8 cellular contexts compared by ENCODE assay signal in the genomic region with DNA sequence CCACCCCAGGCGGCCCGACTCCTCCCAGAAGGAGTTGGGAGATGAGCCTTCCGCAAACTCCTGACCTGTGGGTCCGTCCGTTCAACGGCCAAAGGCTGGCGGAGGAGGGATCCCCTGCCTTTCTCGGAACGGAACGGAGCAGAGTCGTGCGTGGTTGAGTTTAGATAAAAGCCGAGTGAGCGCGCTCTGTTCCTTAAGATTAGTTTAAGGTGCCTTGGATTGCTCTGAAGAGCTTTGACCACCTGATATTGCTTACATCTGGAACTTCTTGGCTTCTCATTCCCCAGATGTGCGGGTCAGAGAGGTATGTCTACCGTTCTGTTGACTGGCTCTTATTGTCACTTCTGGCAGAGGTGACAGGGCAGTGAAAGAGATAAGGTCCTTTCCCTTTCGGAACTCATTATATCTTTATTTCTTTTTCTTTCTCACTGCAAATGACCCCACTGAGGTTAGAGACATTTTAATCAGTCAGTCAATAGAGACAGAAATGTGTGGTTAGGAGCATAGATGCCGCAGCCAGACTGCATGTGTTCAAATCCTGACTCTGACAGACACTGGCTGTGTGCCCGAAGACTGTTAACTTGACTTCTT. TPM values are rescaled to one million over a fixed set of nuclear protein-coding genes. Genes with fewer than 3 reads are reported as not detected.
DNase-seq lines count a peak whose midpoint lies in the region; ATAC-seq and TF ChIP-seq lines count a peak whose summit lies in the region.

A gene with protein sequence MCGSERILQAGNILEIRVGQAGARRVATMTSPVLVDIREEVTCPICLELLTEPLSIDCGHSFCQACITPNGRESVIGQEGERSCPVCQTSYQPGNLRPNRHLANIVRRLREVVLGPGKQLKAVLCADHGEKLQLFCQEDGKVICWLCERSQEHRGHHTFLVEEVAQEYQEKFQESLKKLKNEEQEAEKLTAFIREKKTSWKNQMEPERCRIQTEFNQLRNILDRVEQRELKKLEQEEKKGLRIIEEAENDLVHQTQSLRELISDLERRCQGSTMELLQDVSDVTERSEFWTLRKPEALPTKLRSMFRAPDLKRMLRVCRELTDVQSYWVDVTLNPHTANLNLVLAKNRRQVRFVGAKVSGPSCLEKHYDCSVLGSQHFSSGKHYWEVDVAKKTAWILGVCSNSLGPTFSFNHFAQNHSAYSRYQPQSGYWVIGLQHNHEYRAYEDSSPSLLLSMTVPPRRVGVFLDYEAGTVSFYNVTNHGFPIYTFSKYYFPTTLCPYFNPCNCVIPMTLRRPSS (plus strand): TSS at position 27 of the 591 bp plus-strand sequence. CDS start 261 bp downstream, at position 288.

- intact Hi-C loops in Caco-2 (cut with micrococcal nuclease; ENCODE audit: unreplicated experiment) = no loop called here
- intact Hi-C loops in lower lobe of right lung (cut with DNase I) = no loop called here

- no TSS peak for BruUV-seq in Caco-2 (replicated peaks; lab: Mats Ljungman, UMichigan)

- H3K9me3 ChIP-seq in Caco-2 (no peaks in the 10 kb centered on the region), duodenal mucosa (ENCODE audit: control insufficient read depth in 1 of 2, low read length in 2 of 2) (no peaks in the 10 kb centered on the region), lower lobe of right lung (no peaks in the 10 kb centered on the region), thymus (ENCODE audit: control insufficient read depth) (no peaks in the 10 kb centered on the region)

- peak within 1 kb of the TSS; percentile 36 to 55 for H3K9ac ChIP-seq in duodenal mucosa (ENCODE audit: low read depth in 1 of 2, low read length in 2 of 2)

- CTCF ChIA-PET in Caco-2 (lab: Charles Lee) = no interaction called here

- peak; percentile 34 to 49 for DNase-seq in Caco-2
- peak; percentile 7 for DNase-seq in NOMO-1 treated with DMSO at 0.1 percent for 48 hours (lab: John Stamatoyannopoulos, UW; ENCODE audit: unreplicated experiment)
- peak; percentile 75 for DNase-seq in lower lobe of right lung
- DNase-seq in middle frontal gyrus (ENCODE audit: extremely low spot score, low spot score) = no peak
- no peak for DNase-seq in SIG-M5 treated with dmso at 0.1 percent for 504 hours (lab: John Stamatoyannopoulos, UW; ENCODE audit: unreplicated experiment)

- no peaks in the 10 kb centered on the region for H3K36me3 Mint-ChIP-seq in Caco-2 (ENCODE audit: insufficient read depth, unreplicated experiment)

- H3K27me3 Mint-ChIP-seq in Caco-2 (ENCODE audit: insufficient read depth, unreplicated experiment) = no peaks in the 10 kb centered on the region

- 12% methylated on average over 20 of the region's 20 CpGs for whole genome bisulfite sequencing in thymus

- no peaks in the 10 kb centered on the region for H3K4me1 Mint-ChIP-seq in Caco-2 (ENCODE audit: low read depth, unreplicated experiment)

- no peak for TF ChIP-seq CTCF in Caco-2 (IDR thresholded peaks at IDR 0.05; ENCODE audit: insufficient read depth in 1 of 2, low read depth in 1 of 2, low read length in 1 of 2, severe bottlenecking in 1 of 2, unreplicated experiment in 1 of 2)
- TF ChIP-seq CTCF in lower lobe of right lung (IDR thresholded peaks at IDR 0.05) = no peak

- no peak within 1 kb of the TSS for H3K27ac ChIP-seq in duodenal mucosa (ENCODE audit: low read depth, low read length)
- peak within 1 kb of the TSS; percentile 61 for H3K27ac ChIP-seq in lower lobe of right lung
- no peak within 1 kb of the TSS for H3K27ac ChIP-seq in thymus (ENCODE audit: low read depth)

- no peak within 1 kb of the TSS for H3K27ac Mint-ChIP-seq in Caco-2 (ENCODE audit: unreplicated experiment)

- peak within 1 kb of the TSS; percentile 67 for H3K4me3 Mint-ChIP-seq in Caco-2 (ENCODE audit: unreplicated experiment)

- no peaks in the 10 kb centered on the region for H3K9me3 Mint-ChIP-seq in Caco-2 (ENCODE audit: unreplicated experiment)

- peak within 1 kb of the TSS; percentile 23 for H3K4me3 ChIP-seq in Caco-2 (ENCODE audit: low read depth, low read length)
- peak within 1 kb of the TSS; percentile 77 to 79 for H3K4me3 ChIP-seq in duodenal mucosa (ENCODE audit: low read depth in 1 of 2, low read length in 2 of 2)
- H3K4me3 ChIP-seq in lower lobe of right lung = peak within 1 kb of the TSS; percentile 54
- H3K4me3 ChIP-seq in thymus (ENCODE audit: low read length) = peak within 1 kb of the TSS; percentile 26

- peak; percentile 43 for ATAC-seq in GM21576 (IDR thresholded peaks at IDR 0.05; ENCODE audit: unreplicated experiment)
- ATAC-seq in lower lobe of right lung = peak; percentile 53 to 61

- POLR2A ChIA-PET in Caco-2 (lab: Charles Lee) = interaction anchor here (0.7 kb wide), 1 partner anchor 24 kb away, joined by 3 read pairs; no protein-coding TSS in a partner anchor

- H3K27me3 ChIP-seq in Caco-2 (replicated peaks; ENCODE audit: control insufficient read depth, insufficient read depth, low read length) (no peaks in the 10 kb centered on the region), duodenal mucosa (ENCODE audit: control insufficient read depth in 1 of 2, insufficient read depth in 2 of 2, low read length in 2 of 2) (no peaks in the 10 kb centered on the region), lower lobe of right lung (ENCODE audit: low read depth) (no peaks in the 10 kb centered on the region), thymus (ENCODE audit: control insufficient read depth, insufficient read depth) (no peaks in the 10 kb centered on the region)

- peaks cover 4% of the 10 kb centered on the region; the same call in 1 of the 2 replicates for H3K4me1 ChIP-seq in Caco-2
- H3K4me1 ChIP-seq in duodenal mucosa (ENCODE audit: control insufficient read depth in 1 of 2, insufficient read depth in 2 of 2, low read length in 2 of 2) = peaks cover 0 to 3% of the 10 kb centered on the region in 2 donors
- peaks cover 19% of the 10 kb centered on the region for H3K4me1 ChIP-seq in lower lobe of right lung
- no peaks in the 10 kb centered on the region for H3K4me1 ChIP-seq in thymus (ENCODE audit: control insufficient read depth, insufficient read depth, low read length)

- H3K36me3 ChIP-seq in Caco-2 (ENCODE audit: control insufficient read depth, insufficient read depth, low read length) (no peaks in the 10 kb centered on the region), duodenal mucosa (ENCODE audit: control insufficient read depth in 1 of 2, insufficient read depth in 2 of 2, low read length in 2 of 2) (no peaks in the 10 kb centered on the region), lower lobe of right lung (no peaks in the 10 kb centered on the region), thymus (ENCODE audit: control insufficient read depth, insufficient read depth) (no peaks in the 10 kb centered on the region)

RNA-seq across cellular contexts. Expression of the gene that starts here (rescaled TPM):
- total RNA-seq in Caco-2 (2022) (0.43 and 0.53 TPM in 2 replicates), lower lobe of right lung (3.7 TPM)
- 2.9 TPM for polyA plus RNA-seq in thymus

Comparison
In these comparisons a context has a peak if more than half of its experiments do, and no peak if none do; other contexts are left out.
1. Peak in DNase-seq and H3K4me3 ChIP-seq in Caco-2; RNA of the gene not detected or under 1 TPM.
2. DNase-seq: peak in NOMO-1 treated with DMSO at 0.1 percent for 48 hours (single experiment) and lower lobe of right lung (single experiment); none in middle frontal gyrus (single experiment) and SIG-M5 treated with dmso at 0.1 percent for 504 hours (single experiment).
3. H3K4me3 ChIP-seq: peak in every context shown above with its lines; median percentile 78 in duodenal mucosa; 54 in lower lobe of right lung; 26 in thymus; 23 in Caco-2.